1 cellular context compared by ENCODE assay signal in the genomic region with DNA sequence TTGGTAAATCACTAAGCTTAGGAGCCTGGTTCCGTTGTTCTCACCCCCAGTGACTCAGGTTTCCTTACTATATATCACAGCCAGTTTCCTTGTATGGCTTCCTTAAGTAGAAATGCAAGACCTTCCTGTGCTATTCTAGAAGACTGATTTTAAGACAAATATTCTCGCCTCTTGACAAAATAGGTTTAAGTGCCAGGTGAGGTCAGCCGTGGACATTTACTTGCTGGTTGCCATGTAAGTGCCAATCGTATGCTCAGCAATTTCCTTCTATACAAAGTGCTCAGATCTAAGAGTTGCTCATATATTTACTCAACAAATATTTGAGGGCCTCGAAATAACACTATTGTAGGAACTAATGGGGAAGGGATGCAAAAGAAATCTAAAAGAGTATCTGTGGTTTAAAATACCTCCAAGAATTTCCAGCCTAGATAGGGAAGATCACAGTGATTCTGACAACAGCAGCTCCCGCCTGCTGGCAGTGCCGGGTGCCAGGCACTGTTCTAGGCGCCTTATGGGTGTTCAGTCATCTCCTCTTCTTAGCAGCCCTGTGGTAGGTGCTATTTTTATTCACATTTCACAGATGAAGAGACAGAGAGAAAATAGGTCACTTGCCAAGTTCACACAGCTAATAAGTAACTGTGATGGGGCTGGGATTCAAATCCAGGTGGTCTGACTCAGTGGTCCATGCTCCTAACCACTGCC.
TF ChIP-seq lines count a peak whose summit lies in the region.

No MANE protein-coding gene starts in this region.

TF ChIP-seq in GM12878, 131 proteins besides CTCF, POLR2A, EP300 and RAD21 (continued from another document):
- TF ChIP-seq, protein P1, sequence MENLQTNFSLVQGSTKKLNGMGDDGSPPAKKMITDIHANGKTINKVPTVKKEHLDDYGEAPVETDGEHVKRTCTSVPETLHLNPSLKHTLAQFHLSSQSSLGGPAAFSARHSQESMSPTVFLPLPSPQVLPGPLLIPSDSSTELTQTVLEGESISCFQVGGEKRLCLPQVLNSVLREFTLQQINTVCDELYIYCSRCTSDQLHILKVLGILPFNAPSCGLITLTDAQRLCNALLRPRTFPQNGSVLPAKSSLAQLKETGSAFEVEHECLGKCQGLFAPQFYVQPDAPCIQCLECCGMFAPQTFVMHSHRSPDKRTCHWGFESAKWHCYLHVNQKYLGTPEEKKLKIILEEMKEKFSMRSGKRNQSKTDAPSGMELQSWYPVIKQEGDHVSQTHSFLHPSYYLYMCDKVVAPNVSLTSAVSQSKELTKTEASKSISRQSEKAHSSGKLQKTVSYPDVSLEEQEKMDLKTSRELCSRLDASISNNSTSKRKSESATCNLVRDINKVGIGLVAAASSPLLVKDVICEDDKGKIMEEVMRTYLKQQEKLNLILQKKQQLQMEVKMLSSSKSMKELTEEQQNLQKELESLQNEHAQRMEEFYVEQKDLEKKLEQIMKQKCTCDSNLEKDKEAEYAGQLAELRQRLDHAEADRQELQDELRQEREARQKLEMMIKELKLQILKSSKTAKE (IDR thresholded peaks at IDR 0.05; ENCODE audit: low read depth, poor library complexity, severe bottlenecking), result no peak
- TF ChIP-seq SIN3A (IDR thresholded peaks at IDR 0.05; ENCODE audit: low read depth, low read length), result no peak
- TF ChIP-seq, protein P2, sequence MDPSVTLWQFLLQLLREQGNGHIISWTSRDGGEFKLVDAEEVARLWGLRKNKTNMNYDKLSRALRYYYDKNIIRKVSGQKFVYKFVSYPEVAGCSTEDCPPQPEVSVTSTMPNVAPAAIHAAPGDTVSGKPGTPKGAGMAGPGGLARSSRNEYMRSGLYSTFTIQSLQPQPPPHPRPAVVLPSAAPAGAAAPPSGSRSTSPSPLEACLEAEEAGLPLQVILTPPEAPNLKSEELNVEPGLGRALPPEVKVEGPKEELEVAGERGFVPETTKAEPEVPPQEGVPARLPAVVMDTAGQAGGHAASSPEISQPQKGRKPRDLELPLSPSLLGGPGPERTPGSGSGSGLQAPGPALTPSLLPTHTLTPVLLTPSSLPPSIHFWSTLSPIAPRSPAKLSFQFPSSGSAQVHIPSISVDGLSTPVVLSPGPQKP (IDR thresholded peaks at IDR 0.05; ENCODE audit: low read depth, low read length), result no peak
